In genomic region chr7:15046851-15047250, GRCh38 we compare ENCODE assay signal across 24 cellular contexts.
"Had no signal": no experiment of that assay in that cellular context is flagged by ENCODE, and none has a peak within 500 bp of the region (broad histone marks: within the 10 kb centered on the region; RNA-seq: fewer than 3 reads in every experiment).

No MANE protein-coding gene starts in this region.

- H3K27me3 ChIP-seq: esophagus squamous epithelium, ovary, testis, tibial nerve, upper lobe of left lung had no signal

- H3K36me3 ChIP-seq: esophagus squamous epithelium, lower lobe of right lung, ovary, tibial nerve, upper lobe of left lung had no signal

- H3K4me1 Mint-ChIP-seq: natural killer cell; stimulated activated effector memory CD8-positive, alpha-beta T cell treated with anti-CD3 and anti-CD28 coated beads, Interleukin-12 subunit alpha, Interleukin-12 subunit beta, amount 100 ng/mL, for 72 hours had no signal

- H3K4me3 Mint-ChIP-seq: natural killer cell; stimulated activated effector memory CD8-positive, alpha-beta T cell treated with anti-CD3 and anti-CD28 coated beads, Interleukin-12 subunit alpha, Interleukin-12 subunit beta, amount 100 ng/mL, for 72 hours had no signal

- FAIRE-seq: endothelial cell of umbilical vein had no signal

- DNase-seq: dermis blood vessel endothelial cell; effector memory CD4-positive, alpha-beta T cell; erythroblast; esophagus squamous epithelium; foreskin melanocyte; left colon; left ventricle myocardium superior; lower lobe of right lung; natural killer cell; occipital lobe; ovary; posterior cingulate gyrus; psoas muscle; stimulated activated CD4-positive, alpha-beta T cell treated with anti-CD3 and anti-CD28 coated beads, Interleukin-2, amount 100 ng/mL, for 24 hours; stimulated activated CD4-positive, alpha-beta T cell treated with anti-CD3 and anti-CD28 coated beads, Interleukin-4, amount 100 ng/mL, for 24 hours; stimulated activated naive CD8-positive, alpha-beta T cell treated with anti-CD3 and anti-CD28 coated beads, Interleukin-15, Interleukin-2, amounts not matched to agents 100 U/mL and 50 U/mL, for 24 hours; substantia nigra; testis; upper lobe of left lung had no signal

- ATAC-seq: left colon; left ventricle myocardium superior; lower lobe of right lung; natural killer cell; psoas muscle; sciatic nerve; stimulated activated effector memory CD8-positive, alpha-beta T cell treated with anti-CD3 and anti-CD28 coated beads, Interleukin-12 subunit alpha, Interleukin-12 subunit beta, amount 100 ng/mL, for 72 hours; stimulated activated naive CD8-positive, alpha-beta T cell treated with anti-CD3 and anti-CD28 coated beads, Interleukin-15, Interleukin-2, amounts not matched to agents 100 U/mL and 50 U/mL, for 24 hours had no signal

- H3K36me3 Mint-ChIP-seq: natural killer cell; stimulated activated effector memory CD8-positive, alpha-beta T cell treated with anti-CD3 and anti-CD28 coated beads, Interleukin-12 subunit alpha, Interleukin-12 subunit beta, amount 100 ng/mL, for 72 hours had no signal

- H3K27ac ChIP-seq: coronary artery, esophagus squamous epithelium, lower lobe of right lung, ovary, psoas muscle, testis, tibial nerve, upper lobe of left lung had no signal

- H3K27ac Mint-ChIP-seq: natural killer cell; stimulated activated effector memory CD8-positive, alpha-beta T cell treated with anti-CD3 and anti-CD28 coated beads, Interleukin-12 subunit alpha, Interleukin-12 subunit beta, amount 100 ng/mL, for 72 hours had no signal

- H3K4me3 ChIP-seq: coronary artery, esophagus squamous epithelium, lower lobe of right lung, ovary, psoas muscle, testis, tibial nerve, upper lobe of left lung had no signal

- H3K9me3 ChIP-seq: esophagus squamous epithelium, lower lobe of right lung, ovary, psoas muscle, testis, tibial nerve, upper lobe of left lung had no signal

- H3K4me1 ChIP-seq: esophagus squamous epithelium, lower lobe of right lung, psoas muscle, testis, tibial nerve, upper lobe of left lung had no signal
